25 cellular contexts compared by ENCODE assay signal in genomic region chr16:1858189-1858588, GRCh38. TPM values are rescaled to one million over a fixed set of nuclear protein-coding genes. Genes with fewer than 3 reads are reported as not detected.
"Had no signal": no experiment of that assay in that cellular context is flagged by ENCODE, and none has a peak within 500 bp of the region (broad histone marks: within the 10 kb centered on the region; RNA-seq: fewer than 3 reads in every experiment).

No MANE protein-coding gene starts in this region.

- H3K4me1 ChIP-seq: adrenal gland, lower lobe of right lung, pancreas, psoas muscle, right atrium auricular region, tibial nerve had no signal

- DNase-seq: activated CD4-positive, alpha-beta T cell treated with anti-CD3 and anti-CD28 coated beads for 1 hour; activated CD4-positive, alpha-beta T cell treated with anti-CD3 and anti-CD28 coated beads, Interleukin-2, amount 50 U/mL, for 1 hour; activated CD8-positive, alpha-beta T cell treated with anti-CD3 and anti-CD28 coated beads, Interleukin-2, amount 10 ng/mL, durations not matched to agents 7 days and 5 days; activated naive CD4-positive, alpha-beta T cell; activated T-cell treated with anti-CD3 and anti-CD28 coated beads, Interleukin-2, amount 50 U/mL, for 1 hour; adrenal gland; cerebellar nuclear complex; kidney; lower lobe of right lung; pancreas; psoas muscle; stimulated activated CD4-positive, alpha-beta T cell treated with anti-CD3 and anti-CD28 coated beads, Interleukin-1b, Interleukin-23, amount 100 ng/mL, for 48 hours; stimulated activated naive CD8-positive, alpha-beta T cell treated with anti-CD3 and anti-CD28 coated beads, Interleukin-15, amount 100 ng/mL, for 72 hours; T-cell; WERI-Rb-1 had no signal

- H3K4me3 Mint-ChIP-seq: activated CD8-positive, alpha-beta T cell treated with anti-CD3 and anti-CD28 coated beads, Interleukin-2, amount 10 ng/mL, durations not matched to agents 7 days and 5 days; activated naive CD8-positive, alpha-beta T cell; activated T-helper 17 cell treated with anti-CD3 and anti-CD28 coated beads, Interleukin-2, amount 50 U/mL, for 72 hours; natural killer cell treated with Interleukin-12 subunit alpha and Interleukin-12 subunit beta and Interleukin-15 and Interleukin-18, amount 100 ng/mL, for 72 hours; stimulated activated effector memory CD8-positive, alpha-beta T cell treated with anti-CD3 and anti-CD28 coated beads, Interleukin-12 subunit alpha, Interleukin-12 subunit beta, amount 100 ng/mL, for 72 hours; stimulated activated naive CD8-positive, alpha-beta T cell treated with anti-CD3 and anti-CD28 coated beads, Interleukin-15, amount 100 ng/mL, for 72 hours had no signal

- H3K27me3 Mint-ChIP-seq: activated naive CD8-positive, alpha-beta T cell had no signal

- H3K27me3 ChIP-seq: right atrium auricular region had no signal

- H3K36me3 ChIP-seq: adrenal gland, lower lobe of right lung, pancreas, right atrium auricular region, tibial nerve, WERI-Rb-1 had no signal

- H3K9me3 ChIP-seq: adrenal gland, lower lobe of right lung, pancreas, psoas muscle, right atrium auricular region, tibial nerve had no signal

- H3K36me3 Mint-ChIP-seq: activated naive CD8-positive, alpha-beta T cell; natural killer cell treated with Interleukin-12 subunit alpha and Interleukin-12 subunit beta and Interleukin-15 and Interleukin-18, amount 100 ng/mL, for 72 hours; stimulated activated effector memory CD8-positive, alpha-beta T cell treated with anti-CD3 and anti-CD28 coated beads, Interleukin-12 subunit alpha, Interleukin-12 subunit beta, amount 100 ng/mL, for 72 hours; T-cell had no signal

- FAIRE-seq: kidney, pancreas, TTC549 had no signal

- H3K4me3 ChIP-seq: adrenal gland, lower lobe of right lung, pancreas, psoas muscle, right atrium auricular region, tibial nerve had no signal

- H3K27ac ChIP-seq: adrenal gland, lower lobe of right lung, pancreas, psoas muscle, right atrium auricular region, tibial nerve, WERI-Rb-1 had no signal

- ATAC-seq: activated CD8-positive, alpha-beta T cell treated with anti-CD3 and anti-CD28 coated beads, Interleukin-2, amount 10 ng/mL, durations not matched to agents 7 days and 5 days; activated T-helper 17 cell treated with anti-CD3 and anti-CD28 coated beads, Interleukin-2, amount 50 U/mL, for 72 hours; lower lobe of right lung; natural killer cell treated with Interleukin-12 subunit alpha and Interleukin-12 subunit beta and Interleukin-15 and Interleukin-18, amount 100 ng/mL, for 72 hours; pancreas; psoas muscle; stimulated activated effector memory CD8-positive, alpha-beta T cell treated with anti-CD3 and anti-CD28 coated beads, Interleukin-12 subunit alpha, Interleukin-12 subunit beta, amount 100 ng/mL, for 72 hours; stimulated activated naive CD8-positive, alpha-beta T cell treated with anti-CD3 and anti-CD28 coated beads, Interleukin-15, amount 100 ng/mL, for 72 hours; T-cell had no signal

- H3K27ac Mint-ChIP-seq: activated CD8-positive, alpha-beta T cell treated with anti-CD3 and anti-CD28 coated beads, Interleukin-2, amount 10 ng/mL, durations not matched to agents 7 days and 5 days; activated naive CD8-positive, alpha-beta T cell; activated T-helper 17 cell treated with anti-CD3 and anti-CD28 coated beads, Interleukin-2, amount 50 U/mL, for 72 hours; natural killer cell treated with Interleukin-12 subunit alpha and Interleukin-12 subunit beta and Interleukin-15 and Interleukin-18, amount 100 ng/mL, for 72 hours; stimulated activated effector memory CD8-positive, alpha-beta T cell treated with anti-CD3 and anti-CD28 coated beads, Interleukin-12 subunit alpha, Interleukin-12 subunit beta, amount 100 ng/mL, for 72 hours; T-cell had no signal

- H3K9me3 Mint-ChIP-seq: activated T-helper 17 cell treated with anti-CD3 and anti-CD28 coated beads, Interleukin-2, amount 50 U/mL, for 72 hours; natural killer cell treated with Interleukin-12 subunit alpha and Interleukin-12 subunit beta and Interleukin-15 and Interleukin-18, amount 100 ng/mL, for 72 hours; stimulated activated effector memory CD8-positive, alpha-beta T cell treated with anti-CD3 and anti-CD28 coated beads, Interleukin-12 subunit alpha, Interleukin-12 subunit beta, amount 100 ng/mL, for 72 hours; stimulated activated naive CD8-positive, alpha-beta T cell treated with anti-CD3 and anti-CD28 coated beads, Interleukin-15, amount 100 ng/mL, for 72 hours; T-cell had no signal

RNA-seq across cellular contexts. Expression of gene MEIOB, which starts 13.8 kb away (rescaled TPM):
- total RNA-seq: activated CD8-positive, alpha-beta T cell treated with anti-CD3 and anti-CD28 coated beads, Interleukin-2, amount 10 ng/mL, durations not matched to agents 7 days and 5 days; fibroblast of villous mesenchyme; lower lobe of right lung; mesenteric fat pad; natural killer cell treated with Interleukin-12 subunit alpha and Interleukin-12 subunit beta and Interleukin-15 and Interleukin-18, amount 100 ng/mL, for 72 hours; psoas muscle; right atrium auricular region; tibial nerve; urinary bladder had no signal
- polyA plus RNA-seq: adrenal gland, psoas muscle, urinary bladder had no signal
